In genomic region chr16:68399456-68399855, GRCh38 we compare ENCODE assay signal across 16 cellular contexts. TPM values are rescaled to one million over a fixed set of nuclear protein-coding genes. Genes with fewer than 3 reads are reported as not detected.
DNase-seq lines count a peak whose midpoint lies in the region; ATAC-seq and TF ChIP-seq lines count a peak whose summit lies in the region.
"Had no signal": no experiment of that assay in that cellular context is flagged by ENCODE, and none has a peak within 500 bp of the region (broad histone marks: within the 10 kb centered on the region; RNA-seq: fewer than 3 reads in every experiment).

No MANE protein-coding gene starts in this region.

- POLR2A ChIA-PET in RWPE1 (lab: Yijun Ruan, JAX; ENCODE audit: low non-redundant PET), result no interaction called here

- BruUV-seq in Calu3 (replicated peaks; lab: Mats Ljungman, UMichigan), result no TSS peak

- H3K4me1 Mint-ChIP-seq in stimulated activated naive CD8-positive, alpha-beta T cell treated with anti-CD3 and anti-CD28 coated beads, Interleukin-15, amount 100 ng/mL, for 72 hours, result peaks cover 22% of the 10 kb centered on the region
- H3K4me1 Mint-ChIP-seq in Calu3 (ENCODE audit: low read depth, unreplicated experiment), result peaks cover 14% of the 10 kb centered on the region

- intact Hi-C loops in Calu3 (cut with micrococcal nuclease; ENCODE audit: unreplicated experiment) (loop anchor here (5.0 kb wide), 3 partner anchors 48 to 123 kb away; partner anchors contain the start of gene SMPD3), left cardiac atrium (cut with DNase I) (loop anchor here (10.0 kb wide), 2 partner anchors 105 to 115 kb away; no protein-coding TSS in a partner anchor)

- peak overlapping the region; percentile 31 to 87 for H3K27ac Mint-ChIP-seq in stimulated activated naive CD8-positive, alpha-beta T cell treated with anti-CD3 and anti-CD28 coated beads, Interleukin-15, amount 100 ng/mL, for 72 hours
- H3K27ac Mint-ChIP-seq in Calu3 (ENCODE audit: unreplicated experiment), result no peak overlapping the region
- H3K27ac Mint-ChIP-seq: CD4-positive, alpha-beta T cell had no signal

- no peak overlapping the region for H3K4me3 ChIP-seq in NB4 (ENCODE audit: low read depth, low read length)
- no peak overlapping the region for H3K4me3 ChIP-seq in choroid plexus epithelial cell (ENCODE audit: low read depth, low read length)
- H3K4me3 ChIP-seq: A549 had no signal

- no peak for TF ChIP-seq POLR2A in NB4 (IDR thresholded peaks at IDR 0.05; ENCODE audit: extremely low read depth, insufficient read length)

- H3K27me3 Mint-ChIP-seq in stimulated activated naive CD8-positive, alpha-beta T cell treated with anti-CD3 and anti-CD28 coated beads, Interleukin-15, amount 100 ng/mL, for 72 hours, result peaks cover 17% of the 10 kb centered on the region
- H3K27me3 Mint-ChIP-seq in Calu3 (ENCODE audit: unreplicated experiment), result peaks cover 31% of the 10 kb centered on the region
- H3K27me3 Mint-ChIP-seq: CD4-positive, alpha-beta T cell had no signal

- ATAC-seq in stimulated activated naive CD8-positive, alpha-beta T cell treated with anti-CD3 and anti-CD28 coated beads, Interleukin-15, amount 100 ng/mL, for 72 hours, result no peak
- ATAC-seq in stimulated activated naive CD8-positive, alpha-beta T cell treated with anti-CD3 and anti-CD28 coated beads, Interleukin-15, Interleukin-2, amounts not matched to agents 100 U/mL and 50 U/mL, for 24 hours, result no peak
- no peak for ATAC-seq in GM21717 (IDR thresholded peaks at IDR 0.05; ENCODE audit: unreplicated experiment)
- no peak for ATAC-seq in left cardiac atrium
- ATAC-seq: A549, SK-N-SH treated with all-trans-retinoic acid at 6 μM for 48 hours had no signal

- H3K27ac ChIP-seq in RWPE1, result no peak overlapping the region
- H3K27ac ChIP-seq: A549 had no signal

- CTCF ChIA-PET in RWPE1 (lab: Yijun Ruan, JAX), result interaction anchor here (1.8 kb wide), 1 partner anchor 111 kb away, joined by 5 read pairs; no protein-coding TSS in a partner anchor
- CTCF ChIA-PET in Calu3 (lab: Charles Lee), result interaction anchor here (0.6 to 1.2 kb wide), 2 partner anchors 111 to 355 kb away, joined by 3 read pairs; no protein-coding TSS in a partner anchor

- DNase-seq in stimulated activated naive CD8-positive, alpha-beta T cell treated with anti-CD3 and anti-CD28 coated beads, Interleukin-15, amount 100 ng/mL, for 72 hours, result no peak
- no peak for DNase-seq in stimulated activated naive CD8-positive, alpha-beta T cell treated with anti-CD3 and anti-CD28 coated beads, Interleukin-15, Interleukin-2, amounts not matched to agents 100 U/mL and 50 U/mL, for 24 hours
- DNase-seq in NB4 (ENCODE audit: low read depth) (peak; percentile 44), choroid plexus epithelial cell (ENCODE audit: low read depth) (peak; percentile 67), RWPE1 (ENCODE audit: low spot score) (no peak), Calu3 (no peak), left cardiac atrium (no peak)
- DNase-seq: AML-193; CD4-positive, alpha-beta T cell; H9; NCI-H1048; NCI-H146; NCI-H226 had no signal

- no peaks in the 10 kb centered on the region for H3K9me3 Mint-ChIP-seq in stimulated activated naive CD8-positive, alpha-beta T cell treated with anti-CD3 and anti-CD28 coated beads, Interleukin-15, amount 100 ng/mL, for 72 hours
- no peaks in the 10 kb centered on the region for H3K9me3 Mint-ChIP-seq in Calu3 (ENCODE audit: low read depth, unreplicated experiment)
- H3K9me3 Mint-ChIP-seq: CD4-positive, alpha-beta T cell; H9 had no signal

- H3K4me3 Mint-ChIP-seq in stimulated activated naive CD8-positive, alpha-beta T cell treated with anti-CD3 and anti-CD28 coated beads, Interleukin-15, amount 100 ng/mL, for 72 hours, result no peak overlapping the region
- H3K4me3 Mint-ChIP-seq in Calu3 (ENCODE audit: low read depth, unreplicated experiment), result no peak overlapping the region
- H3K4me3 Mint-ChIP-seq: CD4-positive, alpha-beta T cell; H9 had no signal

- peaks cover 4% of the 10 kb centered on the region for H3K36me3 Mint-ChIP-seq in Calu3 (ENCODE audit: insufficient read depth, unreplicated experiment)

- TF ChIP-seq CTCF in NB4 (IDR thresholded peaks at IDR 0.05; ENCODE audit: low read depth, low read length), result no peak
- TF ChIP-seq CTCF in choroid plexus epithelial cell (conservative IDR thresholded peaks at IDR 0.05; ENCODE audit: low read depth, low read length), result no peak
- no peak for TF ChIP-seq CTCF in RWPE1 (conservative IDR thresholded peaks at IDR 0.05; ENCODE audit: low read depth)
- TF ChIP-seq CTCF in Calu3 (IDR thresholded peaks at IDR 0.05; ENCODE audit: unreplicated experiment), result no peak

RNA-seq across cellular contexts. Expression of gene SMPD3, which starts 48.9 kb away (rescaled TPM):
- total RNA-seq in Calu3 (2022) (0.42 and 1.2 TPM in 2 replicates), left cardiac atrium (1 to 10 TPM; 1.3 to 2.2 TPM)

Comparison
In these comparisons a context has a peak if more than half of its experiments do, and no peak if none do; other contexts are left out.
1. DNase-seq: peak in NB4 (single experiment) and choroid plexus epithelial cell (single experiment); none in stimulated activated naive CD8-positive, alpha-beta T cell treated with anti-CD3 and anti-CD28 coated beads, Interleukin-15, amount 100 ng/mL, for 72 hours (0 of 2), stimulated activated naive CD8-positive, alpha-beta T cell treated with anti-CD3 and anti-CD28 coated beads, Interleukin-15, Interleukin-2, amounts not matched to agents 100 U/mL and 50 U/mL, for 24 hours (single experiment), RWPE1 (single experiment), Calu3 (single experiment) and left cardiac atrium (single experiment).